Comparison of ENCODE assay signal across 8 cellular contexts in the genomic region with DNA sequence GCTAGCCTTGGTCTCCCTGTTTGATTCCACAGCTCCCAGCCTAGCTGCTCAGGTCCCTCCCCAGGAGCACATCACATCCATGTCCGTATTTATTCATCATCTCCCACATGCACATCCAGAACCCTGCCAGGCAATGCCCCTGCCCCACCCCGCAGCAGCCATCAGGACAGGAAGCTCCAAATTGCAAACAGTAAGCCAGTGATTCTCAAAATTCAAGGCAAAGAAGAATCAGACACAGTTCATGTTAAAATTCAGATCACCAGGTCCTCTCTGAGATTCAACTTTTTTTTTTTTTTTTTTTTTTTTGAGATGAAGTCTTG. TPM values are rescaled to one million over a fixed set of nuclear protein-coding genes. Genes with fewer than 3 reads are reported as not detected.
DNase-seq lines count a peak whose midpoint lies in the region; ATAC-seq, FAIRE-seq and TF ChIP-seq lines count a peak whose summit lies in the region.

No MANE protein-coding gene starts in this region.

- SMC1A ChIA-PET in GM12878 (lab: Charles Lee; ENCODE audit: uncharacterized antibody, unreplicated experiment), result interaction anchor here (1.0 to 10.4 kb wide), 31 partner anchors 11 to 261 kb away, joined by 3 to 408 read pairs (median 6); partner anchors contain the start of genes EIF4EBP2 and TYSND1

- H3K9me3 Mint-ChIP-seq in HFFc6, result no peaks in the 10 kb centered on the region
- no peaks in the 10 kb centered on the region for H3K9me3 Mint-ChIP-seq in naive thymus-derived CD8-positive, alpha-beta T cell

- H3K36me3 Mint-ChIP-seq in HFFc6 (ENCODE audit: low read depth), result no peaks in the 10 kb centered on the region
- H3K36me3 Mint-ChIP-seq in naive thymus-derived CD8-positive, alpha-beta T cell, result no peaks in the 10 kb centered on the region

- RAD21 ChIA-PET in GM12878 (lab: Charles Lee; ENCODE audit: unreplicated experiment), result interaction anchor here (0.6 to 19.9 kb wide), 30 partner anchors 11 to 405 kb away, joined by 3 to 675 read pairs (median 7); partner anchors contain the start of genes EIF4EBP2, PPA1, SAR1A and TYSND1

- no peak for DNase-seq in HFFc6
- no peak for DNase-seq in GM12878 (ENCODE audit: low read depth, low spot score)
- no peak for DNase-seq in naive thymus-derived CD8-positive, alpha-beta T cell
- no peak for DNase-seq in NCI-H82 treated with DMSO at 0.1 percent for 48 hours (lab: John Stamatoyannopoulos, UW; ENCODE audit: unreplicated experiment)
- DNase-seq in NCI-H446 treated with DMSO at 0.1 percent for 48 hours (lab: John Stamatoyannopoulos, UW), result no peak
- no peak for DNase-seq in NCI-H774 (lab: John Stamatoyannopoulos, UW)

- H3K79me2 ChIP-seq in GM12878 (ENCODE audit: control insufficient read depth, insufficient read depth, low read length), result peaks cover 9% of the 10 kb centered on the region

- TF ChIP-seq EP300 in GM12878 (IDR thresholded peaks at IDR 0.05; ENCODE audit: borderline replicate concordance in 1 of 2, control insufficient read depth in 1 of 2, low read depth in 2 of 2, low read length in 2 of 2), result no peak

- POLR2A ChIA-PET in GM12878 (lab: Charles Lee), result interaction anchor here (0.6 to 3.3 kb wide), 8 partner anchors 9 to 235 kb away, joined by 3 to 19 read pairs (median 10); partner anchors contain the start of gene SAR1A
- POLR2A ChIA-PET in naive thymus-derived CD8-positive, alpha-beta T cell (lab: Charles Lee), result interaction anchor here (0.7 to 3.1 kb wide), 7 partner anchors 17 to 280 kb away, joined by 3 to 25 read pairs (median 4); no protein-coding TSS in a partner anchor

- 48% methylated on average over 2 of the region's 2 CpGs for WGBS in GM12878 (ENCODE audit: insufficient coverage, insufficient replicate concordance, low lambda C conversion rate, missing lambda C conversion rate)

- peaks cover 18% of the 10 kb centered on the region for H3K4me1 Mint-ChIP-seq in HFFc6 (ENCODE audit: low read depth)
- H3K4me1 Mint-ChIP-seq in naive thymus-derived CD8-positive, alpha-beta T cell, result peaks cover 3 to 14% (median 10%) of the 10 kb centered on the region in 4 donors

- H3K9ac ChIP-seq in BLaER1, result no peak overlapping the region
- no peak overlapping the region for H3K9ac ChIP-seq in GM12878 (ENCODE audit: control insufficient read depth, insufficient read depth, low read length)

- H4K20me1 ChIP-seq in BLaER1 (peaks cover 26% of the 10 kb centered on the region; the same call in 1 of the 2 replicates), GM12878 (ENCODE audit: control insufficient read depth, insufficient read depth) (no peaks in the 10 kb centered on the region)

- peaks cover 27% of the 10 kb centered on the region for H3K4me1 ChIP-seq in BLaER1
- H3K4me1 ChIP-seq in GM12878 (ENCODE audit: control insufficient read depth, insufficient read depth, low read length), result peaks cover 18% of the 10 kb centered on the region

- peaks cover 11% of the 10 kb centered on the region for H3K36me3 ChIP-seq in BLaER1
- peaks cover 0 to 1% of the 10 kb centered on the region in 2 experiments; a peak in 1 of 4 replicates for H3K36me3 ChIP-seq in GM12878 (ENCODE audit: control insufficient read depth in 2 of 2, insufficient read depth in 2 of 2, low read length in 1 of 2)

- no peak for FAIRE-seq in GM12878 (lab: Jason Lieb, UNC)

- H3K4me3 Mint-ChIP-seq in HFFc6, result no peak overlapping the region
- H3K4me3 Mint-ChIP-seq in naive thymus-derived CD8-positive, alpha-beta T cell, result peak overlapping the region in 5 of 10 donors; percentile 2 to 64 (median 35)

- in situ Hi-C loops in GM12878 (cut with MboI), result no loop called here

- intact Hi-C loops in GM12878 (cut with micrococcal nuclease; ENCODE audit: unreplicated experiment), result loop anchor here (1.0 to 2.0 kb wide), 3 partner anchors 92 to 143 kb away; no protein-coding TSS in a partner anchor

- TF ChIP-seq POLR2A in GM12878 (IDR thresholded peaks at IDR 0.05; ENCODE audit: low read depth, low read length), result no peak

- CTCF ChIA-PET in GM12878 (lab: Yijun Ruan, JAX), result interaction anchor here (0.7 to 26.0 kb wide), 45 partner anchors 8 to 577 kb away, joined by 3 to 756 read pairs (median 4); partner anchors contain the start of genes EIF4EBP2, PALD1, PPA1 and SAR1A

- peak overlapping the region; percentile 86 for H3K4me2 ChIP-seq in BLaER1
- H3K4me2 ChIP-seq in GM12878 (ENCODE audit: control insufficient read depth, insufficient read depth), result no peak overlapping the region

- H3K27ac ChIP-seq in BLaER1 (no peak overlapping the region), GM12878 (ENCODE audit: control insufficient read depth, insufficient read depth) (no peak overlapping the region)

- TF ChIP-seq CTCF in HFFc6 (IDR thresholded peaks at IDR 0.05), result peak; percentile 23
- TF ChIP-seq CTCF in GM12878 (IDR thresholded peaks at IDR 0.05 in 2 of 3, conservative IDR thresholded peaks at IDR 0.05 in 1 of 3; ENCODE audit: control insufficient read depth in 2 of 3, extremely low read depth in 1 of 3, insufficient read depth in 1 of 3, low read depth in 3 of 3, low read length in 3 of 3), result no peak

- no peak overlapping the region for H3K4me3 ChIP-seq in BLaER1
- H3K4me3 ChIP-seq in GM12878, result no peak overlapping the region

- H3K27me3 ChIP-seq in BLaER1, result no peaks in the 10 kb centered on the region
- no peaks in the 10 kb centered on the region for H3K27me3 ChIP-seq in GM12878 (replicated peaks in 1 of 2; ENCODE audit: control insufficient read depth in 2 of 2, insufficient read depth in 2 of 2, low read length in 1 of 2)

- no peak for TF ChIP-seq RAD21 in GM12878 (IDR thresholded peaks at IDR 0.05; ENCODE audit: insufficient read depth, low read depth, low read length)

- H3K9me3 ChIP-seq in BLaER1, result no peaks in the 10 kb centered on the region
- no peaks in the 10 kb centered on the region; the same call in 2 of the 3 replicates for H3K9me3 ChIP-seq in GM12878 (replicated peaks; ENCODE audit: control insufficient read depth, insufficient read depth, low read length)

- H2AFZ ChIP-seq in GM12878 (ENCODE audit: control insufficient read depth, low read depth, low read length), result 0 out of 2 replicates have a peak overlapping the region, but pooled peaks have one; percentile 6

- ATAC-seq in GM12878, result no peak
- no peak for ATAC-seq in naive thymus-derived CD8-positive, alpha-beta T cell
- ATAC-seq in HG03460 (IDR thresholded peaks at IDR 0.05; ENCODE audit: unreplicated experiment), result no peak

- H3K27me3 Mint-ChIP-seq in HFFc6 (ENCODE audit: insufficient read depth), result peaks cover 3% of the 10 kb centered on the region
- H3K27me3 Mint-ChIP-seq in naive thymus-derived CD8-positive, alpha-beta T cell, result peaks cover 0 to 2% (median 0%) of the 10 kb centered on the region in 5 donors

- no peak overlapping the region; the same call in 1 of the 2 replicates for H3K27ac Mint-ChIP-seq in HFFc6
- H3K27ac Mint-ChIP-seq in naive thymus-derived CD8-positive, alpha-beta T cell, result peak overlapping the region in 6 of 10 donors; percentile 11 to 69 (median 58)

- BruUV-seq in GM12878 (replicated peaks; lab: Mats Ljungman, UMichigan), result no TSS peak

TF ChIP-seq in GM12878, 131 proteins besides CTCF, POLR2A, EP300 and RAD21:
- TF ChIP-seq RBBP5 (conservative IDR thresholded peaks at IDR 0.05) (no peak), RB1 (IDR thresholded peaks at IDR 0.05; ENCODE audit: borderline replicate concordance) (0 out of 2 replicates have a peak, but pooled peaks have one; percentile 9)

RNA-seq across cellular contexts. Expression of gene LRRC20, which starts 17.7 kb away (rescaled TPM):
- total RNA-seq in HFFc6 (2021; fragmentation: NEBNext Ultra II Directional; extraction: Animal tissue kit (Norgen Biotek cat#: 25700)), result 1 to 10 TPM; 1.2 to 2.4 (median 1.8) TPM
- 15.6 and 22.4 TPM in 2 replicates for total RNA-seq in GM12878 (2013; cell fraction: nucleolus; rRNA removed)
- total RNA-seq in GM12878 (2014; rRNA removed) (19.4 and 24.5 TPM in 2 replicates), GM12878 (2014; rRNA removed; fragmentation: Illumina TruSeq; extraction: Trizol) (10.0 and 10.2 TPM in 2 replicates), GM12878 (2021) (25.9 and 27.6 TPM in 2 replicates)
- polyA plus RNA-seq in GM12878 (2011; ENCODE audit: low read depth), result 6.0 TPM
- polyA plus RNA-seq in GM12878 (2011; rRNA removed) (14.9 and 28.0 TPM in 2 replicates), GM12878 (2014; fragmentation: Illumina TruSeq; extraction: Trizol) (13.5 and 21.5 TPM in 2 replicates), GM12878 (2014; fragmentation: Nextera tagmentation; extraction: Ambion mirVana) (1 to 10 TPM; 3.5 to 6.9 TPM), GM12878 (2014; rRNA removed) (23.2 and 24.4 TPM in 2 replicates), GM12878 (2016; fragmentation: Nextera tagmentation; extraction: Ambion mirVana) (10 to 100 TPM; 13.3 to 15.7 TPM)
- polyA plus RNA-seq in GM12878 (2011; cell fraction: cytosol; rRNA removed), result 44.5 and 50.8 TPM in 2 replicates
- 34.0 and 36.2 TPM in 2 replicates for polyA plus RNA-seq in GM12878 (2011; cell fraction: nucleus; rRNA removed)
- polyA plus RNA-seq in GM12878 (2012), result 8.8 and 11.6 TPM in 2 replicates
- 24.5 and 25.4 TPM in 2 replicates for polyA minus RNA-seq in GM12878 (2011; rRNA and poly(A)+ RNA removed)
- polyA minus RNA-seq in GM12878 (2011; cell fraction: cytosol; rRNA and poly(A)+ RNA removed), result 5.6 and 6.5 TPM in 2 replicates
- polyA minus RNA-seq in GM12878 (2011; cell fraction: nucleus; rRNA and poly(A)+ RNA removed), result 6.8 and 9.7 TPM in 2 replicates
- 1 to 10 TPM; 1.3 to 1.5 TPM for total RNA-seq in naive thymus-derived CD8-positive, alpha-beta T cell
- polyA plus RNA-seq in naive thymus-derived CD8-positive, alpha-beta T cell, result 1 to 10 TPM; 1.8 to 2.2 (median 2.1) TPM

RNA-seq across cellular contexts. Expression of gene EIF4EBP2, which starts 39.2 kb away (rescaled TPM):
- total RNA-seq in HFFc6 (2021; fragmentation: NEBNext Ultra II Directional; extraction: Animal tissue kit (Norgen Biotek cat#: 25700)), result 10 to 100 TPM; 32.7 to 51.0 (median 40.3) TPM
- 8.3 and 9.5 TPM in 2 replicates for total RNA-seq in GM12878 (2013; cell fraction: nucleolus; rRNA removed)
- total RNA-seq in GM12878 (2014; rRNA removed) (23.2 and 25.4 TPM in 2 replicates), GM12878 (2014; rRNA removed; fragmentation: Illumina TruSeq; extraction: Trizol) (32.2 and 32.9 TPM in 2 replicates), GM12878 (2021) (48.5 TPM in 2 replicates)
- 22.0 TPM for polyA plus RNA-seq in GM12878 (2011; ENCODE audit: low read depth)
- polyA plus RNA-seq in GM12878 (2011; rRNA removed) (25.7 and 29.4 TPM in 2 replicates), GM12878 (2014; fragmentation: Illumina TruSeq; extraction: Trizol) (51.3 and 64.0 TPM in 2 replicates), GM12878 (2014; fragmentation: Nextera tagmentation; extraction: Ambion mirVana) (10 to 100 TPM; 14.4 to 20.4 TPM), GM12878 (2014; rRNA removed) (23.1 and 24.0 TPM in 2 replicates), GM12878 (2016; fragmentation: Nextera tagmentation; extraction: Ambion mirVana) (10 to 100 TPM; 34.4 to 35.8 TPM)
- 19.5 and 28.3 TPM in 2 replicates for polyA plus RNA-seq in GM12878 (2011; cell fraction: cytosol; rRNA removed)
- 9.4 and 11.6 TPM in 2 replicates for polyA plus RNA-seq in GM12878 (2011; cell fraction: nucleus; rRNA removed)
- polyA plus RNA-seq in GM12878 (2012), result 25.3 and 27.3 TPM in 2 replicates
- polyA minus RNA-seq in GM12878 (2011; rRNA and poly(A)+ RNA removed), result 33.9 and 34.3 TPM in 2 replicates
- 17.0 and 23.4 TPM in 2 replicates for polyA minus RNA-seq in GM12878 (2011; cell fraction: cytosol; rRNA and poly(A)+ RNA removed)
- polyA minus RNA-seq in GM12878 (2011; cell fraction: nucleus; rRNA and poly(A)+ RNA removed), result 4.8 and 7.5 TPM in 2 replicates
- 10 to 100 TPM; 44.9 to 49.4 TPM for total RNA-seq in naive thymus-derived CD8-positive, alpha-beta T cell
- polyA plus RNA-seq in naive thymus-derived CD8-positive, alpha-beta T cell, result 10 to 100 TPM; 44.8 to 62.4 (median 47.7) TPM
